In genomic region chr20:19692100-19692499, GRCh38 we compare ENCODE assay signal across 16 cellular contexts.
DNase-seq lines count a peak whose midpoint lies in the region; TF ChIP-seq lines count a peak whose summit lies in the region.
"Had no signal": no experiment of that assay in that cellular context is flagged by ENCODE, and none has a peak within 500 bp of the region (broad histone marks: within the 10 kb centered on the region; RNA-seq: fewer than 3 reads in every experiment).

No MANE protein-coding gene starts in this region.

- H3K36me3 Mint-ChIP-seq in MCF 10A (ENCODE audit: insufficient read depth, unreplicated experiment) (no peaks in the 10 kb centered on the region), type B pancreatic cell (no peaks in the 10 kb centered on the region)
- no peaks in the 10 kb centered on the region for H3K36me3 Mint-ChIP-seq in T-helper 2 cell treated with Interferon-gamma antibody and Interleukin-4, amounts not matched to agents 5 μg/mL and 100 μg/mL, for 36 hours (ENCODE audit: low read depth)
- H3K36me3 Mint-ChIP-seq: activated naive CD8-positive, alpha-beta T cell treated with anti-CD3 and anti-CD28 coated beads, Interleukin-2, amount 10 ng/mL, durations not matched to agents 7 days and 5 days; memory B cell; natural killer cell treated with Interleukin-12 subunit alpha and Interleukin-12 subunit beta and Interleukin-15 and Interleukin-18, amount 100 ng/mL, for 72 hours had no signal

- in situ Hi-C loops in astrocyte of the cerebellum (cut with HindIII; ENCODE audit: low sequenced_read_pairs): no loop called here

- H3K27ac Mint-ChIP-seq in MCF 10A (ENCODE audit: low read depth, unreplicated experiment) (no peak overlapping the region), type B pancreatic cell (peak overlapping the region; percentile 53)
- no peak overlapping the region for H3K27ac Mint-ChIP-seq in T-helper 2 cell treated with Interferon-gamma antibody and Interleukin-4, amounts not matched to agents 5 μg/mL and 100 μg/mL, for 36 hours
- H3K27ac Mint-ChIP-seq: activated naive CD8-positive, alpha-beta T cell treated with anti-CD3 and anti-CD28 coated beads, Interleukin-2, amount 10 ng/mL, durations not matched to agents 7 days and 5 days; activated T-helper 2 cell treated with anti-CD3 and anti-CD28 coated beads, Interferon-gamma antibody, Interleukin-2, Interleukin-4, amounts not matched to agents 10 μg/mL and 5 μg/mL and 100 μg/mL, durations not matched to agents 14 hours and 24 hours and 36 hours; natural killer cell treated with Interleukin-12 subunit alpha and Interleukin-12 subunit beta and Interleukin-15 and Interleukin-18, amount 100 ng/mL, for 72 hours had no signal

- H3K4me3 ChIP-seq in breast epithelium (no peak overlapping the region), astrocyte of the cerebellum (ENCODE audit: low read depth, low read length) (no peak overlapping the region), fibroblast of pulmonary artery (replicated peaks; ENCODE audit: low read depth, low read length) (no peak overlapping the region), ascending aorta (no peak overlapping the region)
- H3K4me3 ChIP-seq: BLaER1 treated with 17β-estradiol and CSF1 and Interleukin-3, amounts not matched to agents 10 nM and 100 nM; uterus had no signal

- H3K4me3 Mint-ChIP-seq in MCF 10A (ENCODE audit: unreplicated experiment) (no peak overlapping the region), type B pancreatic cell (no peak overlapping the region)
- no peak overlapping the region for H3K4me3 Mint-ChIP-seq in T-helper 2 cell treated with Interferon-gamma antibody and Interleukin-4, amounts not matched to agents 5 μg/mL and 100 μg/mL, for 36 hours
- H3K4me3 Mint-ChIP-seq: activated naive CD8-positive, alpha-beta T cell treated with anti-CD3 and anti-CD28 coated beads, Interleukin-2, amount 10 ng/mL, durations not matched to agents 7 days and 5 days; central memory CD8-positive, alpha-beta T cell; natural killer cell treated with Interleukin-12 subunit alpha and Interleukin-12 subunit beta and Interleukin-15 and Interleukin-18, amount 100 ng/mL, for 72 hours had no signal

- TF ChIP-seq POLR2A in breast epithelium (IDR thresholded peaks at IDR 0.05): no peak

- no TSS peak for BruUV-seq in MCF 10A (replicated peaks; lab: Mats Ljungman, UMichigan)

- peaks cover 17% of the 10 kb centered on the region for H3K4me1 Mint-ChIP-seq in MCF 10A (ENCODE audit: insufficient read depth, unreplicated experiment)
- H3K4me1 Mint-ChIP-seq in type B pancreatic cell (ENCODE audit: unreplicated experiment): peaks cover 27% of the 10 kb centered on the region
- no peaks in the 10 kb centered on the region for H3K4me1 Mint-ChIP-seq in T-helper 2 cell treated with Interferon-gamma antibody and Interleukin-4, amounts not matched to agents 5 μg/mL and 100 μg/mL, for 36 hours (ENCODE audit: low read depth)
- H3K4me1 Mint-ChIP-seq: central memory CD8-positive, alpha-beta T cell had no signal

- intact Hi-C loops in MCF 10A (cut with micrococcal nuclease) (loop anchor here (1.0 to 2.0 kb wide), 5 partner anchors 45 to 303 kb away; no protein-coding TSS in a partner anchor), breast epithelium (cut with DNase I; ENCODE audit: low total_unique reads) (loop anchor here (10.0 kb wide), 1 partner anchor 303 kb away; no protein-coding TSS in a partner anchor), ascending aorta (cut with DNase I) (loop anchor here (2.0 to 5.0 kb wide), 2 partner anchors 69 to 195 kb away; no protein-coding TSS in a partner anchor)

- H3K27me3 ChIP-seq in breast epithelium (no peaks in the 10 kb centered on the region), ascending aorta (no peaks in the 10 kb centered on the region)
- H3K27me3 ChIP-seq: BLaER1 treated with 17β-estradiol and CSF1 and Interleukin-3, amounts not matched to agents 10 nM and 100 nM; uterus had no signal

- H3K27ac ChIP-seq in breast epithelium (no peak overlapping the region), ascending aorta (no peak overlapping the region)
- H3K27ac ChIP-seq: uterus had no signal

- H3K36me3 ChIP-seq in breast epithelium (no peaks in the 10 kb centered on the region), ascending aorta (peaks cover 0 to 4% of the 10 kb centered on the region in 2 donors)
- H3K36me3 ChIP-seq: BLaER1 treated with 17β-estradiol and CSF1 and Interleukin-3, amounts not matched to agents 10 nM and 100 nM; uterus had no signal

- DNase-seq in MCF 10A (ENCODE audit: unreplicated experiment): peak; percentile 62
- no peak for DNase-seq in breast epithelium (ENCODE audit: low spot score in 2 of 2)
- peak; percentile 20 for DNase-seq in astrocyte of the cerebellum (ENCODE audit: low read depth)
- peak; percentile 43 for DNase-seq in fibroblast of pulmonary artery (ENCODE audit: low read depth)
- DNase-seq in type B pancreatic cell (ENCODE audit: extremely low spot score, unreplicated experiment): no peak
- DNase-seq in T-helper 2 cell treated with Interferon-gamma antibody and Interleukin-4, amounts not matched to agents 5 μg/mL and 100 μg/mL, for 36 hours (ENCODE audit: low spot score): no peak
- no peak for DNase-seq in NAMALWA (ENCODE audit: low spot score)
- DNase-seq in ascending aorta (ENCODE audit: low spot score in 2 of 2): no peak
- DNase-seq: 8988T had no signal

- H3K4me1 ChIP-seq in breast epithelium (no peaks in the 10 kb centered on the region), ascending aorta (peaks cover 2 to 11% of the 10 kb centered on the region in 2 donors)
- H3K4me1 ChIP-seq: uterus had no signal

- H3K27me3 Mint-ChIP-seq in MCF 10A (ENCODE audit: insufficient read depth, unreplicated experiment): no peaks in the 10 kb centered on the region
- H3K27me3 Mint-ChIP-seq in type B pancreatic cell: no peaks in the 10 kb centered on the region
- peaks cover 7% of the 10 kb centered on the region for H3K27me3 Mint-ChIP-seq in T-helper 2 cell treated with Interferon-gamma antibody and Interleukin-4, amounts not matched to agents 5 μg/mL and 100 μg/mL, for 36 hours (ENCODE audit: low read depth)

- H3K9me3 ChIP-seq in breast epithelium (no peaks in the 10 kb centered on the region), ascending aorta (no peaks in the 10 kb centered on the region)
- H3K9me3 ChIP-seq: uterus had no signal

- TF ChIP-seq CTCF in MCF 10A (IDR thresholded peaks at IDR 0.05; ENCODE audit: unreplicated experiment) (no peak), breast epithelium (IDR thresholded peaks at IDR 0.05) (no peak), astrocyte of the cerebellum (IDR thresholded peaks at IDR 0.05; ENCODE audit: low read depth, low read length, missing control alignments) (no peak), fibroblast of pulmonary artery (IDR thresholded peaks at IDR 0.05; ENCODE audit: low read length, missing control alignments) (no peak), type B pancreatic cell (conservative IDR thresholded peaks at IDR 0.05) (no peak), ascending aorta (IDR thresholded peaks at IDR 0.05) (no peak)

- H3K9me3 Mint-ChIP-seq in MCF 10A (ENCODE audit: unreplicated experiment) (no peaks in the 10 kb centered on the region), type B pancreatic cell (no peaks in the 10 kb centered on the region)
- no peaks in the 10 kb centered on the region for H3K9me3 Mint-ChIP-seq in T-helper 2 cell treated with Interferon-gamma antibody and Interleukin-4, amounts not matched to agents 5 μg/mL and 100 μg/mL, for 36 hours
- H3K9me3 Mint-ChIP-seq: activated naive CD8-positive, alpha-beta T cell treated with anti-CD3 and anti-CD28 coated beads, Interleukin-2, amount 10 ng/mL, durations not matched to agents 7 days and 5 days; activated T-helper 2 cell treated with anti-CD3 and anti-CD28 coated beads, Interferon-gamma antibody, Interleukin-2, Interleukin-4, amounts not matched to agents 10 μg/mL and 5 μg/mL and 100 μg/mL, durations not matched to agents 14 hours and 24 hours and 36 hours; central memory CD8-positive, alpha-beta T cell; memory B cell; natural killer cell treated with Interleukin-12 subunit alpha and Interleukin-12 subunit beta and Interleukin-15 and Interleukin-18, amount 100 ng/mL, for 72 hours had no signal

- POLR2A ChIA-PET in MCF 10A (lab: Yijun Ruan, JAX): interaction anchor here (0.8 to 2.4 kb wide), 3 partner anchors 45 to 89 kb away, joined by 3 to 6 read pairs (median 3); partner anchors contain the start of gene RIN2

- CTCF ChIA-PET in MCF 10A (lab: Yijun Ruan, JAX): interaction anchor here (0.5 to 3.6 kb wide), 36 partner anchors 11 to 1425 kb away, joined by 3 to 32 read pairs (median 9); partner anchors contain the start of gene RIN2

Comparison
In these comparisons a context has a peak if more than half of its experiments do, and no peak if none do; other contexts are left out.
1. DNase-seq: peak in MCF 10A (single experiment), astrocyte of the cerebellum (single experiment) and fibroblast of pulmonary artery (single experiment); none in breast epithelium (0 of 2), type B pancreatic cell (single experiment), T-helper 2 cell treated with Interferon-gamma antibody and Interleukin-4, amounts not matched to agents 5 μg/mL and 100 μg/mL, for 36 hours (single experiment), NAMALWA (single experiment) and ascending aorta (0 of 2).